8 cellular contexts compared by ENCODE assay signal in the genomic region with DNA sequence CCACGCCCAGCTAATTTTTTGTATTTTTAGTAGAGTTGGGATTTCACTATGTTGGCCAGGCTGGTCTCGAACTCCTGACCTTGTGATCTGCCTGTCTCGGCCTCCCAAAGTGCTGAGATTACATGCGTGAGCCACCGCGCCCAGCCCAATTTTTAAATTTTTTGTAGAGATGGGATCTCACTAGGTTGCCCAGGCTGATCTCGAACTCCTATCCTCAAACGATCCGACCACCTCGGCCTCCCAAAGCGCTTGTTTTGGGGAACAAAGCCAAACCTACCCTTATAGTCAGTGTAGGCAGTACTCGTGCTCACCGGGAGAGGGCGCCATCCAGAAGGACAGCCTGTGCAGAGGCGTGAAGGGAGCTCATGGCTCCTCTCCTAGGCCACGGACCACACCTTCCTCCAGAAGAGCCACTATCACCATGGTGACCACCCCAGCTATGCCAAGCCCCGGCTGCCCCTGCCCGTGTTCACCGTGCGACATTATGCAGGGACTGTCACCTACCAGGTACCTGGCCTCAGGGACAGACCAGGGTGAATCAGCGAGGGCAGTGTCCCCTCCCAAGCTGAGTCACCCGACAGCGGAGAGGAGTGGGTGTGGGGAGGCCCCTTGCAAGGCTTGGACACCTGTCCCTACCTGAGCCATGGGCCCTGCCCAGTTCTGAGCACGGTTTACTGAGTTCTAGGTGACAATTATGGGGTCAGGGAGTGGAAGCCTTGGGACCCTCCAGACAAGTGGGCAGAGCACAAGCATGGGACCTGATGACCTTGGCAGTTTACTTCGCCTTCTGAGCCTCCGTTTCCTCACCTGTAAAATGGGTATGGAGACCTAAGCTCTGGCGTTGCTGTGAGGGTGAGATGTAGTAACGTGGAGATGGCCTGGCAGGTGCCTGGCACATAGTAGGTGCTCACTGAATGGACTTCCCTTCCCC. TPM values are rescaled to one million over a fixed set of nuclear protein-coding genes. Genes with fewer than 3 reads are reported as not detected.
DNase-seq lines count a peak whose midpoint lies in the region; FAIRE-seq and TF ChIP-seq lines count a peak whose summit lies in the region.

No MANE protein-coding gene starts in this region.

- TF ChIP-seq POLR2A in spleen (IDR thresholded peaks at IDR 0.05), result no peak

- H3K36me3 ChIP-seq in left ventricle myocardium inferior (no peaks in the 10 kb centered on the region), spleen (peaks cover 0 to 32% (median 0%) of the 10 kb centered on the region in 6 donors)

- peaks cover 6% of the 10 kb centered on the region for H3K4me1 ChIP-seq in left ventricle myocardium inferior
- peaks cover 0 to 10% (median 3%) of the 10 kb centered on the region in 6 donors for H3K4me1 ChIP-seq in spleen

- in situ Hi-C loops in KBM-7 (cut with MboI; ENCODE audit: low pct_unique_long_range_greater_than_20kb, low sequenced_read_pairs), result no loop called here

- H3K9me3 ChIP-seq in left ventricle myocardium inferior (replicated peaks) (no peaks in the 10 kb centered on the region), spleen (no peaks in the 10 kb centered on the region)

- intact Hi-C loops in left ventricle myocardium inferior (cut with micrococcal nuclease), result no loop called here
- intact Hi-C loops in spleen (cut with DNase I; ENCODE audit: low total_unique reads), result no loop called here
- intact Hi-C loops in posterior vena cava (cut with DNase I), result no loop called here

- H3K4me3 ChIP-seq in left ventricle myocardium inferior (no peak overlapping the region), spleen (no peak overlapping the region)

- 67 to 82% (median 72%) methylated on average over 22 to 28 of the region's 28 CpGs for WGBS in spleen, 5 donors

- peak; percentile 71 for TF ChIP-seq CTCF in D721Med (IDR thresholded peaks at IDR 0.05; ENCODE audit: insufficient read depth, missing control alignments)
- peak; percentile 75 for TF ChIP-seq CTCF in left ventricle myocardium inferior (IDR thresholded peaks at IDR 0.05; ENCODE audit: borderline replicate concordance)
- peak; percentile 27 to 80 (median 68) for TF ChIP-seq CTCF in spleen (IDR thresholded peaks at IDR 0.05 in 8 of 11, conservative IDR thresholded peaks at IDR 0.05 in 3 of 11)

- H3K27me3 ChIP-seq in left ventricle myocardium inferior (ENCODE audit: low read depth) (no peaks in the 10 kb centered on the region), spleen (replicated peaks in 1 of 7) (no peaks in the 10 kb centered on the region)

- peak; percentile 56 for DNase-seq in D721Med (ENCODE audit: insufficient read length, low spot score)
- peak; percentile 89 for DNase-seq in KBM-7
- DNase-seq in SHP77 treated with DMSO at 0.1 percent for 48 hours (lab: John Stamatoyannopoulos, UW), result peak; percentile 39
- peak; percentile 26 for DNase-seq in activated gamma-delta T cell treated with anti-CD3 and anti-CD28 coated beads, Interleukin-2, amount 50 U/mL, for 16 hours (ENCODE audit: low read depth)
- peak; percentile 44 for DNase-seq in left ventricle myocardium inferior
- DNase-seq in spleen, result peak; percentile 87
- DNase-seq in DMS79 (lab: John Stamatoyannopoulos, UW), result no peak
- DNase-seq in posterior vena cava (ENCODE audit: low spot score), result no peak

- no peak for FAIRE-seq in D721Med (lab: Jason Lieb, UNC)

- H3K27ac ChIP-seq in left ventricle myocardium inferior (replicated peaks) (no peak overlapping the region), spleen (no peak overlapping the region)

RNA-seq across cellular contexts. Expression of a gene that starts 13.7 kb away (rescaled TPM):
- total RNA-seq in left ventricle myocardium inferior (43.0 TPM), spleen (100 to 1,000 TPM; 203 to 569 (median 292) TPM), posterior vena cava (100 to 1,000 TPM in 1 of 2 donors, 10 to 100 TPM in 1; 76.5 to 114 TPM)
- 100 to 1,000 TPM; 123 to 551 (median 402) TPM for polyA plus RNA-seq in spleen

RNA-seq across cellular contexts. Expression of a gene that starts 31.9 kb away (rescaled TPM):
- total RNA-seq in left ventricle myocardium inferior, result 14.0 TPM
- 1 to 10 TPM; 2.1 to 5.1 (median 3.4) TPM for total RNA-seq in spleen
- 1 to 10 TPM; 3.0 to 4.7 (median 4.7) TPM for polyA plus RNA-seq in spleen
- total RNA-seq in posterior vena cava, result under 1 TPM; 0.38 to 0.97 TPM

Comparison
In these comparisons a context has a peak if more than half of its experiments do, and no peak if none do; other contexts are left out.
1. DNase-seq: peak in D721Med (single experiment), KBM-7 (single experiment), SHP77 treated with DMSO at 0.1 percent for 48 hours (single experiment), activated gamma-delta T cell treated with anti-CD3 and anti-CD28 coated beads, Interleukin-2, amount 50 U/mL, for 16 hours (single experiment), left ventricle myocardium inferior (single experiment) and spleen (single experiment); none in DMS79 (single experiment) and posterior vena cava (single experiment).
2. Peak in every context shown above with its lines, with median percentiles within 50 percentile points of each other: CTCF ChIP-seq.